Comparison of ENCODE assay signal across 1 cellular context in the genomic region with DNA sequence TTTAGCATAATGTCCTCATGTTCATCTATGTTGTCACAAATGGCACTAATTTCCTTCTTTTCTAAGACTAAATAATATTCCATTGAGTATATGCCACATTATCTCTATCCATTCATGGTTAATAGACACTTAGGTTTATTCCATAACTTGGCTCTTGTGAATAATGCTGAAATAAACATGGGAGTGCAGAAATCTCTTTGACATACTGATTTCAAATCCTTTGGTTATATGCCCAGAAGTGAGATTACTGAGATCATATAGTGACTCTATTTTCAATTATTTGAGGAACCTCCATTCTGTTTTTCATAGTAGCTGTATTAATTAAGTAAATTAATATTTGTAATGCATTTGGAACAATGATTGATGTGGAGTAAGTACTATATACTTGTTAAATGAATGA.
TF ChIP-seq lines count a peak whose summit lies in the region.

No MANE protein-coding gene starts in this region.

TF ChIP-seq in SK-N-SH treated with all-trans-retinoic acid at 6 μM for 48 hours, 23 proteins besides CTCF, POLR2A, EP300 and RAD21 (continued from another document):
- TF ChIP-seq, protein P1, sequence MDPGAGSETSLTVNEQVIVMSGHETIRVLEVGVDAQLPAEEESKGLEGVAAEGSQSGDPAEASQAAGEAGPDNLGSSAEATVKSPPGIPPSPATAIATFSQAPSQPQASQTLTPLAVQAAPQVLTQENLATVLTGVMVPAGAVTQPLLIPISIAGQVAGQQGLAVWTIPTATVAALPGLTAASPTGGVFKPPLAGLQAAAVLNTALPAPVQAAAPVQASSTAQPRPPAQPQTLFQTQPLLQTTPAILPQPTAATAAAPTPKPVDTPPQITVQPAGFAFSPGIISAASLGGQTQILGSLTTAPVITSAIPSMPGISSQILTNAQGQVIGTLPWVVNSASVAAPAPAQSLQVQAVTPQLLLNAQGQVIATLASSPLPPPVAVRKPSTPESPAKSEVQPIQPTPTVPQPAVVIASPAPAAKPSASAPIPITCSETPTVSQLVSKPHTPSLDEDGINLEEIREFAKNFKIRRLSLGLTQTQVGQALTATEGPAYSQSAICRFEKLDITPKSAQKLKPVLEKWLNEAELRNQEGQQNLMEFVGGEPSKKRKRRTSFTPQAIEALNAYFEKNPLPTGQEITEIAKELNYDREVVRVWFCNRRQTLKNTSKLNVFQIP (CRISPR knock-in tag; IDR thresholded peaks at IDR 0.05; ENCODE audit: borderline replicate concordance, low read depth) = no peak
- TF ChIP-seq RARB (CRISPR knock-in tag; IDR thresholded peaks at IDR 0.05) = no peak
